Comparison of ENCODE assay signal across 25 cellular contexts in genomic region chr6:158005626-158006180, GRCh38. TPM values are rescaled to one million over a fixed set of nuclear protein-coding genes. Genes with fewer than 3 reads are reported as not detected.
A peak's percentile ranks its signal among the peaks of the same experiment; 100 is the strongest.
DNase-seq lines count a peak whose midpoint lies in the region; ATAC-seq and TF ChIP-seq lines count a peak whose summit lies in the region.
"Had no signal": no experiment of that assay in that cellular context is flagged by ENCODE, and none has a peak within 500 bp of the region (broad histone marks: within the 10 kb centered on the region; RNA-seq: fewer than 3 reads in every experiment).

No MANE protein-coding gene starts in this region.

- H3K9me3 Mint-ChIP-seq in dendritic cell treated with granulocyte-macrophage colony-stimulating factor and Interleukin-4, amounts not matched to agents 40 ng/mL and 50 ng/mL, for 4 days = peaks cover 7% of the 10 kb centered on the region
- peaks cover 0 to 4% (median 0%) of the 10 kb centered on the region in 11 donors for H3K9me3 Mint-ChIP-seq in naive thymus-derived CD4-positive, alpha-beta T cell
- H3K9me3 Mint-ChIP-seq: activated naive CD4-positive, alpha-beta T cell treated with anti-CD3 and anti-CD28 coated beads, Interleukin-2, amount 50 U/mL, for 72 hours; central memory CD8-positive, alpha-beta T cell had no signal

- H2BK5ac ChIP-seq in IMR-90 (ENCODE audit: low read depth, low read length, poor library complexity, severe bottlenecking) = no peak overlapping the region

- CTCF ChIA-PET in IMR-90 (lab: Yijun Ruan, JAX) = no interaction called here
- CTCF ChIA-PET in naive thymus-derived CD4-positive, alpha-beta T cell (lab: Charles Lee) = no interaction called here

- intact Hi-C loops in IMR-90 (cut with micrococcal nuclease) = no loop called here
- intact Hi-C loops in dendritic cell treated with granulocyte-macrophage colony-stimulating factor and Interleukin-4, amounts not matched to agents 40 ng/mL and 50 ng/mL, for 4 days (cut with micrococcal nuclease) = loop anchor here (5.0 kb wide), 1 partner anchor 37 kb away; no protein-coding TSS in a partner anchor
- intact Hi-C loops in naive thymus-derived CD4-positive, alpha-beta T cell (cut with micrococcal nuclease) = no loop called here

- no peak overlapping the region for H3K4me3 ChIP-seq in IMR-90 (ENCODE audit: insufficient read depth, low read depth, low read length)
- H3K4me3 ChIP-seq in naive thymus-derived CD4-positive, alpha-beta T cell (ENCODE audit: low read length) = no peak overlapping the region
- H3K4me3 ChIP-seq: ascending aorta, lung, ovary, right atrium auricular region had no signal

- TF ChIP-seq CTCF in IMR-90 (conservative IDR thresholded peaks at IDR 0.05; ENCODE audit: low read depth, low read length) = no peak

- no peak overlapping the region for H4K91ac ChIP-seq in IMR-90 (ENCODE audit: insufficient read depth, low read depth, low read length)

- no peak overlapping the region for H3K27ac ChIP-seq in IMR-90 (ENCODE audit: insufficient read depth, low read length)
- no peak overlapping the region for H3K27ac ChIP-seq in naive thymus-derived CD4-positive, alpha-beta T cell (ENCODE audit: low read depth, low read length)
- H3K27ac ChIP-seq in temporal lobe (ENCODE audit: low read depth, low read length) = peak overlapping the region; percentile 37
- H3K27ac ChIP-seq: HL-60, ovary, right atrium auricular region had no signal

- 98% methylated on average over 6 of the region's 11 CpGs; no CpG with 5 or more reads in 1 of the 2 experiments for WGBS in IMR-90 (ENCODE audit: extremely low coverage in 2 of 2, insufficient read length in 1 of 2), 2 experiments

- peaks cover 2% of the 10 kb centered on the region; the same call in 1 of the 2 replicates for H3K36me3 ChIP-seq in IMR-90 (ENCODE audit: control insufficient read depth, insufficient read depth, low read length)
- peaks cover 0 to 6% (median 2%) of the 10 kb centered on the region in 3 experiments for H3K36me3 ChIP-seq in naive thymus-derived CD4-positive, alpha-beta T cell (ENCODE audit: control insufficient read depth in 2 of 3, insufficient read depth in 3 of 3, low read length in 3 of 3)
- H3K36me3 ChIP-seq: ascending aorta, ovary, right atrium auricular region had no signal

- peaks cover 48 to 92% of the 10 kb centered on the region in 2 experiments for H3K79me1 ChIP-seq in IMR-90 (ENCODE audit: low read depth in 1 of 2, low read length in 2 of 2)

- H2BK20ac ChIP-seq in IMR-90 (ENCODE audit: low read depth, low read length) = no peak overlapping the region

- H3K14ac ChIP-seq in IMR-90 (replicated peaks; ENCODE audit: low read depth, low read length) = no peak overlapping the region

- peaks cover 8% of the 10 kb centered on the region for H3K27me3 Mint-ChIP-seq in dendritic cell treated with granulocyte-macrophage colony-stimulating factor and Interleukin-4, amounts not matched to agents 40 ng/mL and 50 ng/mL, for 4 days
- no peaks in the 10 kb centered on the region for H3K27me3 Mint-ChIP-seq in naive thymus-derived CD4-positive, alpha-beta T cell
- H3K27me3 Mint-ChIP-seq: activated CD8-positive, alpha-beta memory T cell treated with anti-CD3 and anti-CD28 coated beads, Interleukin-2, amount 10 ng/mL, durations not matched to agents 7 days and 5 days; central memory CD8-positive, alpha-beta T cell; IgD-negative memory B cell; T-cell had no signal

- TF ChIP-seq RAD21 in IMR-90 (IDR thresholded peaks at IDR 0.05; ENCODE audit: low read length) = no peak

- H3K4me1 Mint-ChIP-seq in dendritic cell treated with granulocyte-macrophage colony-stimulating factor and Interleukin-4, amounts not matched to agents 40 ng/mL and 50 ng/mL, for 4 days (ENCODE audit: low read depth) = peaks cover 91% of the 10 kb centered on the region
- peaks cover 54 to 91% (median 82%) of the 10 kb centered on the region in 7 donors for H3K4me1 Mint-ChIP-seq in naive thymus-derived CD4-positive, alpha-beta T cell

- H3K4ac ChIP-seq in IMR-90 (ENCODE audit: low read depth, low read length) = no peak overlapping the region; the same call in 1 of the 2 replicates

- no peak overlapping the region for H3K18ac ChIP-seq in IMR-90 (ENCODE audit: low read depth, low read length)

- no peak overlapping the region for H4K5ac ChIP-seq in IMR-90 (ENCODE audit: low read depth, low read length)

- no peak overlapping the region for H2AK9ac ChIP-seq in IMR-90 (replicated peaks; ENCODE audit: low read depth, low read length, poor library complexity)

- 0 out of 2 replicates have a peak overlapping the region, but pooled peaks have one; percentile 50 for H3K23ac ChIP-seq in IMR-90 (ENCODE audit: low read depth, low read length)

- no peak overlapping the region for H3K9ac ChIP-seq in IMR-90 (ENCODE audit: low read depth, low read length)

- BruUV-seq in IMR-90 (replicated peaks; lab: Mats Ljungman, UMichigan) = no TSS peak

- H3K9me3 ChIP-seq in IMR-90 (ENCODE audit: control insufficient read depth, insufficient read depth, low read length) = no peaks in the 10 kb centered on the region
- H3K9me3 ChIP-seq in naive thymus-derived CD4-positive, alpha-beta T cell (ENCODE audit: control insufficient read depth in 2 of 3, low read length in 3 of 3) = no peaks in the 10 kb centered on the region
- H3K9me3 ChIP-seq: ascending aorta, ovary, right atrium auricular region had no signal

- H3K27me3 ChIP-seq in IMR-90 (ENCODE audit: control insufficient read depth, insufficient read depth, low read length) = no peaks in the 10 kb centered on the region
- no peaks in the 10 kb centered on the region for H3K27me3 ChIP-seq in naive thymus-derived CD4-positive, alpha-beta T cell (ENCODE audit: control insufficient read depth in 2 of 2, insufficient read depth in 2 of 2, low read length in 2 of 2)
- H3K27me3 ChIP-seq: ascending aorta, ovary, right atrium auricular region had no signal

- no peak for DNase-seq in IMR-90
- DNase-seq in naive thymus-derived CD4-positive, alpha-beta T cell = no peak
- DNase-seq in effector CD8-positive, alpha-beta T cell (lab: John Stamatoyannopoulos, UW) = no peak
- DNase-seq: activated CD4-positive, alpha-beta T cell treated with anti-CD3 and anti-CD28 coated beads for 4 hours; activated CD8-positive, alpha-beta memory T cell treated with anti-CD3 and anti-CD28 coated beads, Interleukin-2, amount 10 ng/mL, durations not matched to agents 7 days and 5 days; GOT3; hypothalamus; NCI-H1105 treated with DMSO at 0.1 percent for 48 hours; NCI-H2081 treated with DMSO at 0.1 percent for 48 hours; NCI-H446 treated with DMSO at 0.1 percent for 48 hours; stimulated activated CD4-positive, alpha-beta T cell treated with anti-CD3 and anti-CD28 coated beads, Interleukin-12 subunit alpha, Interleukin-12 subunit beta, amount 100 ng/mL, for 4 hours; T-cell had no signal

- H4K8ac ChIP-seq in IMR-90 (ENCODE audit: low read depth in 2 of 2, low read length in 2 of 2) = peak overlapping the region in 1 of 2 experiments; percentile 0; a peak in 1 of 4 replicates

- H3K56ac ChIP-seq in IMR-90 (ENCODE audit: extremely low read depth, insufficient read depth, low read length) = no peak overlapping the region

- TF ChIP-seq POLR2A in IMR-90 (IDR thresholded peaks at IDR 0.05; ENCODE audit: low read depth, low read length) = no peak

- H3K4me3 Mint-ChIP-seq in dendritic cell treated with granulocyte-macrophage colony-stimulating factor and Interleukin-4, amounts not matched to agents 40 ng/mL and 50 ng/mL, for 4 days = peak overlapping the region; percentile 30
- peak overlapping the region in 9 of 10 donors; percentile 9 to 75 (median 33) for H3K4me3 Mint-ChIP-seq in naive thymus-derived CD4-positive, alpha-beta T cell
- H3K4me3 Mint-ChIP-seq: activated CD8-positive, alpha-beta memory T cell treated with anti-CD3 and anti-CD28 coated beads, Interleukin-2, amount 10 ng/mL, durations not matched to agents 7 days and 5 days; central memory CD8-positive, alpha-beta T cell had no signal

- peaks cover 52% of the 10 kb centered on the region for H4K20me1 ChIP-seq in IMR-90 (ENCODE audit: insufficient read depth, low read length)

- H3K4me1 ChIP-seq in IMR-90 (ENCODE audit: control insufficient read depth, insufficient read depth, low read length) = peaks cover 46% of the 10 kb centered on the region
- H3K4me1 ChIP-seq in naive thymus-derived CD4-positive, alpha-beta T cell (ENCODE audit: control insufficient read depth in 2 of 2, insufficient read depth in 2 of 2, low read length in 2 of 2) = peaks cover 18 to 57% of the 10 kb centered on the region in 2 donors

- H2BK15ac ChIP-seq in IMR-90 (ENCODE audit: low read depth, low read length) = no peak overlapping the region

- in situ Hi-C loops in IMR-90 (cut with MboI; ENCODE audit: low sequenced_read_pairs) = no loop called here

- H2BK120ac ChIP-seq in IMR-90 (ENCODE audit: low read depth, low read length) = no peak overlapping the region

- H3K36me3 Mint-ChIP-seq in dendritic cell treated with granulocyte-macrophage colony-stimulating factor and Interleukin-4, amounts not matched to agents 40 ng/mL and 50 ng/mL, for 4 days (ENCODE audit: low read depth) = no peaks in the 10 kb centered on the region
- peaks cover 7 to 31% (median 11%) of the 10 kb centered on the region in 5 donors for H3K36me3 Mint-ChIP-seq in naive thymus-derived CD4-positive, alpha-beta T cell

- H3K4me2 ChIP-seq in IMR-90 (ENCODE audit: low read depth, low read length) = no peak overlapping the region

- no peak for ATAC-seq in IMR-90 (ENCODE audit: low read depth)
- ATAC-seq in naive thymus-derived CD4-positive, alpha-beta T cell = no peak
- ATAC-seq in HG03378 (IDR thresholded peaks at IDR 0.05; ENCODE audit: unreplicated experiment) = no peak
- ATAC-seq in HG02610 (IDR thresholded peaks at IDR 0.05; ENCODE audit: unreplicated experiment) = no peak
- ATAC-seq: activated CD8-positive, alpha-beta memory T cell treated with anti-CD3 and anti-CD28 coated beads, Interleukin-2, amount 10 ng/mL, durations not matched to agents 7 days and 5 days; activated naive CD4-positive, alpha-beta T cell treated with anti-CD3 and anti-CD28 coated beads, Interleukin-2, amount 50 U/mL, for 72 hours; esophagus mucosa; T-cell had no signal

- POLR2A ChIA-PET in IMR-90 (lab: Charles Lee; ENCODE audit: unreplicated experiment) = no interaction called here
- POLR2A ChIA-PET in naive thymus-derived CD4-positive, alpha-beta T cell (lab: Charles Lee) = interaction anchor here (1.8 kb wide), 1 partner anchor 12 kb away, joined by 4 read pairs; no protein-coding TSS in a partner anchor

- peak overlapping the region; percentile 40 for H2AK5ac ChIP-seq in IMR-90 (ENCODE audit: low read depth, low read length)

- dilution Hi-C loops in IMR-90 (cut with HindIII; ENCODE audit: low sequenced_read_pairs, unreplicated experiment) = no loop called here

- peaks cover 66% of the 10 kb centered on the region for H3K9me1 ChIP-seq in IMR-90 (ENCODE audit: insufficient read depth, low read length)

- H2AFZ ChIP-seq in IMR-90 (replicated peaks; ENCODE audit: low read length, poor library complexity) = no peak overlapping the region

- peak overlapping the region; percentile 88 for H3K27ac Mint-ChIP-seq in dendritic cell treated with granulocyte-macrophage colony-stimulating factor and Interleukin-4, amounts not matched to agents 40 ng/mL and 50 ng/mL, for 4 days
- H3K27ac Mint-ChIP-seq in naive thymus-derived CD4-positive, alpha-beta T cell = peak overlapping the region in 8 of 9 donors; percentile 34 to 88 (median 68)
- H3K27ac Mint-ChIP-seq: activated CD8-positive, alpha-beta memory T cell treated with anti-CD3 and anti-CD28 coated beads, Interleukin-2, amount 10 ng/mL, durations not matched to agents 7 days and 5 days; activated naive CD4-positive, alpha-beta T cell treated with anti-CD3 and anti-CD28 coated beads, Interleukin-2, amount 50 U/mL, for 72 hours; IgD-negative memory B cell had no signal

RNA-seq across cellular contexts. Expression of gene SYNJ2, which starts 24.0 kb away (rescaled TPM):
- total RNA-seq in IMR-90 (2012; rRNA removed) (43.3 and 45.2 TPM in 2 replicates), temporal lobe (6.6 TPM)
- 40.8 and 45.6 TPM in 2 replicates for polyA plus RNA-seq in IMR-90 (2012; rRNA removed)
- 21.2 and 29.0 TPM in 2 replicates for polyA plus RNA-seq in IMR-90 (2012; cell fraction: cytosol; rRNA removed)
- 45.7 and 64.6 TPM in 2 replicates for polyA plus RNA-seq in IMR-90 (2012; cell fraction: nucleus; rRNA removed; ENCODE audit: low replicate concordance)
- 10 to 100 TPM; 22.4 to 36.6 (median 22.5) TPM for total RNA-seq in naive thymus-derived CD4-positive, alpha-beta T cell
- polyA plus RNA-seq in naive thymus-derived CD4-positive, alpha-beta T cell = 10 to 100 TPM; 12.0 to 18.0 TPM
